ENCODE assay signal across 13 cellular contexts in the genomic region with DNA sequence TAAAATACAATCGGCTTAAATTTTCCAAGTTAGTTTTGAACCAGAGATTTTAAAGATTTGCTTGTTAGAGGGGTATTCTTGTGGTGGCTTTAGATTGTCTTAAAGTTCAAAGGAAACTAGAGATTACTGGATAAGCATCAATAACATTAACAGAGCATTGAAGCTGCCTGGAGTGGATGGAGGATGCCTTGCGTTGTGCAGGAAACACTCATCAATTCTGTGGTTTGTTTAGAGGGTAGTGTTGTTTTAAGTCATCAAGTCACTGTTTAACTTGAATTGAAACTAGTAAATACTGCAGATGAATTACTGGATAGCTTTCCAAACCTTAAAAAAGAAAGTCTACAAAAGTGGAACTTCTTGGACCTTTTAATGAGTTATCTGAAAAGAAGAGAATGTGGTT.
A peak's percentile ranks its signal among the peaks of the same experiment; 100 is the strongest.
DNase-seq lines count a peak whose midpoint lies in the region; ATAC-seq and TF ChIP-seq lines count a peak whose summit lies in the region.
"Had no signal": no experiment of that assay in that cellular context is flagged by ENCODE, and none has a peak within 500 bp of the region (broad histone marks: within the 10 kb centered on the region; RNA-seq: fewer than 3 reads in every experiment).

No MANE protein-coding gene starts in this region.

- H3K9me3 Mint-ChIP-seq in activated CD4-positive, alpha-beta memory T cell treated with anti-CD3 and anti-CD28 coated beads for 36 hours = no peaks in the 10 kb centered on the region

- H3K4me3 Mint-ChIP-seq in activated CD4-positive, alpha-beta memory T cell treated with anti-CD3 and anti-CD28 coated beads for 36 hours = peak overlapping the region; percentile 66

- DNase-seq in stimulated activated CD4-positive, alpha-beta T cell treated with anti-CD3 and anti-CD28 coated beads, Interleukin-4, amount 100 ng/mL, for 24 hours = peak; percentile 52
- no peak for DNase-seq in stimulated activated CD4-positive, alpha-beta T cell treated with anti-CD3 and anti-CD28 coated beads, Interleukin-4, amount 100 ng/mL, for 4 hours
- peak; percentile 61 for DNase-seq in activated CD4-positive, alpha-beta memory T cell treated with anti-CD3 and anti-CD28 coated beads for 36 hours
- no peak for DNase-seq in DMS 273 treated with DMSO at 0.1 percent for 48 hours (lab: John Stamatoyannopoulos, UW)
- no peak for DNase-seq in H4 (ENCODE audit: low spot score)
- DNase-seq in suprapubic skin (ENCODE audit: low spot score in 2 of 2) = no peak
- no peak for DNase-seq in AML-193 (lab: John Stamatoyannopoulos, UW)
- DNase-seq: activated effector memory CD4-positive, alpha-beta T cell treated with Interleukin-2 at 50 U/mL for 16 hours; foreskin keratinocyte; occipital lobe had no signal

- no peaks in the 10 kb centered on the region for H3K27me3 Mint-ChIP-seq in activated CD4-positive, alpha-beta memory T cell treated with anti-CD3 and anti-CD28 coated beads for 36 hours

- ATAC-seq in HG02970 (IDR thresholded peaks at IDR 0.05; ENCODE audit: low FRiP score, unreplicated experiment) = peak; percentile 64
- ATAC-seq: foreskin keratinocyte, HCT116 had no signal

- TF ChIP-seq CTCF in suprapubic skin (IDR thresholded peaks at IDR 0.05) = no peak

- no peaks in the 10 kb centered on the region for H3K36me3 ChIP-seq in suprapubic skin

- H3K27ac Mint-ChIP-seq in activated CD4-positive, alpha-beta memory T cell treated with anti-CD3 and anti-CD28 coated beads for 36 hours = peak overlapping the region; percentile 93

- WGBS in suprapubic skin = 36% methylated on average over 2 of the region's 2 CpGs

- intact Hi-C loops in activated CD4-positive, alpha-beta memory T cell treated with anti-CD3 and anti-CD28 coated beads for 36 hours (cut with micrococcal nuclease) = loop anchor here (1.0 to 5.0 kb wide), 2 partner anchors 70 to 86 kb away; no protein-coding TSS in a partner anchor

- TF ChIP-seq POLR2A in suprapubic skin (IDR thresholded peaks at IDR 0.05) = no peak

- H3K4me3 ChIP-seq in suprapubic skin = no peak overlapping the region

- CTCF ChIA-PET in activated CD4-positive, alpha-beta memory T cell treated with anti-CD3 and anti-CD28 coated beads for 36 hours (lab: Charles Lee) = interaction anchor here (0.7 to 3.7 kb wide), 14 partner anchors 10 to 122 kb away, joined by 3 to 20 read pairs (median 4); no protein-coding TSS in a partner anchor

- TF ChIP-seq EP300 in suprapubic skin (IDR thresholded peaks at IDR 0.05) = no peak

- POLR2A ChIA-PET in activated CD4-positive, alpha-beta memory T cell treated with anti-CD3 and anti-CD28 coated beads for 36 hours (lab: Charles Lee) = interaction anchor here (0.9 to 4.7 kb wide), 16 partner anchors 9 to 72 kb away, joined by 3 to 52 read pairs (median 12); no protein-coding TSS in a partner anchor

- no peaks in the 10 kb centered on the region for H3K9me3 ChIP-seq in suprapubic skin

- H3K27me3 ChIP-seq in suprapubic skin = no peaks in the 10 kb centered on the region
- H3K27me3 ChIP-seq: foreskin keratinocyte had no signal

- H3K27ac ChIP-seq in suprapubic skin = no peak overlapping the region
- H3K27ac ChIP-seq: C4-2B, foreskin keratinocyte had no signal

- peaks cover 97% of the 10 kb centered on the region for H3K4me1 Mint-ChIP-seq in activated CD4-positive, alpha-beta memory T cell treated with anti-CD3 and anti-CD28 coated beads for 36 hours (ENCODE audit: low read depth)

- H3K4me1 ChIP-seq in suprapubic skin = peaks cover 8% of the 10 kb centered on the region
- H3K4me1 ChIP-seq: foreskin keratinocyte had no signal

- peaks cover 47% of the 10 kb centered on the region for H3K36me3 Mint-ChIP-seq in activated CD4-positive, alpha-beta memory T cell treated with anti-CD3 and anti-CD28 coated beads for 36 hours

Comparison
In these comparisons a context has a peak if more than half of its experiments do, and no peak if none do; other contexts are left out.
1. DNase-seq: peak in stimulated activated CD4-positive, alpha-beta T cell treated with anti-CD3 and anti-CD28 coated beads, Interleukin-4, amount 100 ng/mL, for 24 hours (single experiment) and activated CD4-positive, alpha-beta memory T cell treated with anti-CD3 and anti-CD28 coated beads for 36 hours (single experiment); none in stimulated activated CD4-positive, alpha-beta T cell treated with anti-CD3 and anti-CD28 coated beads, Interleukin-4, amount 100 ng/mL, for 4 hours (0 of 2), DMS 273 treated with DMSO at 0.1 percent for 48 hours (single experiment), H4 (single experiment), suprapubic skin (0 of 2) and AML-193 (0 of 2).